ENCODE assay signal across 8 cellular contexts in the genomic region with DNA sequence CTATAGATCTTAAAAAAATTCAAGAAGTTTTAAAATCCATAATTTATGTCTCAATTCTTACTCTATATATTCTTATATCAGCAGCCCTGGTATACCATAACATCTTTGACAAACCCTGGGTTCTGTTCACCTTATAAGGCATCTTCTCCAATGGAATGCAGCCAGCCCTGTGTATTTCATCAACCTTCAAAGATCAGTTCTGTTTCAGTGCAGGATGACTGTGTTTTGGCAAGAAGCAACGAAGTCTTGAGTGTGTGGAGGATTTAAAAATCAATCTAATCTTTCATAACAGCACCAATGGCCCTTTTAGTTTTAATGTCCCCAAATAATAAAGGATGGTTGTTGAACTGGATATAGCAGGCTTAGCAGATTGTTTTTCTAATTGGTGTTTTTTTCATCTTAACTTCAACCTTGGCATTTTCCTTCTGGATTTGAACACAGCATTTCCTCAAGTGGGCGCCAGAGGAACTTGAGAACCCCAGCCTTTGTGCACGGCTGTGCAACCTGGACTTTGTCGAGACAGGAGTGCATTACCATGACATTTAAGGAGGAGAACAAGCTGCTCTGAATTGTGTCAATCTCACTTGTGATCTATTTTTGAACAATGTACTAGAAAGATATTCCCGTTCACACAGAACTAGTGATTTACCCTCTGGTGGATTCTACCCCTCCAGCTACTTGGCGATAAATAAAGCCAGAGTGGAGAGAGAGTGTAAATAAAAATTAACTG.
DNase-seq lines count a peak whose midpoint lies in the region; ATAC-seq and TF ChIP-seq lines count a peak whose summit lies in the region.
"Had no signal": no experiment of that assay in that cellular context is flagged by ENCODE, and none has a peak within 500 bp of the region (broad histone marks: within the 10 kb centered on the region; RNA-seq: fewer than 3 reads in every experiment).

No MANE protein-coding gene starts in this region.

- no peak overlapping the region for H3K4me3 Mint-ChIP-seq in progenitor cell of endocrine pancreas (ENCODE audit: low read depth)
- H3K4me3 Mint-ChIP-seq in stimulated activated naive B cell treated with anti-CD40 and anti-IgM and Interleukin-4, amounts not matched to agents 10 μg/mL and 1 μg/mL and 100 μg/mL, for 72 hours, result no peak overlapping the region
- H3K4me3 Mint-ChIP-seq in activated CD4-positive, alpha-beta T cell treated with anti-CD3 and anti-CD28 coated beads, Interleukin-2, amount 10 ng/mL, durations not matched to agents 7 days and 5 days, result no peak overlapping the region
- H3K4me3 Mint-ChIP-seq: activated B cell treated with CpG ODN at 0.5 μM for 24 hours had no signal

- H3K4me1 Mint-ChIP-seq in progenitor cell of endocrine pancreas (ENCODE audit: low read depth), result no peaks in the 10 kb centered on the region
- H3K4me1 Mint-ChIP-seq in stimulated activated naive B cell treated with anti-CD40 and anti-IgM and Interleukin-4, amounts not matched to agents 10 μg/mL and 1 μg/mL and 100 μg/mL, for 72 hours, result peaks cover 22 to 26% of the 10 kb centered on the region in 2 donors
- H3K4me1 Mint-ChIP-seq in activated CD4-positive, alpha-beta T cell treated with anti-CD3 and anti-CD28 coated beads, Interleukin-2, amount 10 ng/mL, durations not matched to agents 7 days and 5 days, result peaks cover 9% of the 10 kb centered on the region

- H3K27ac Mint-ChIP-seq in progenitor cell of endocrine pancreas, result no peak overlapping the region
- H3K27ac Mint-ChIP-seq in stimulated activated naive B cell treated with anti-CD40 and anti-IgM and Interleukin-4, amounts not matched to agents 10 μg/mL and 1 μg/mL and 100 μg/mL, for 72 hours, result no peak overlapping the region
- no peak overlapping the region for H3K27ac Mint-ChIP-seq in activated CD4-positive, alpha-beta T cell treated with anti-CD3 and anti-CD28 coated beads, Interleukin-2, amount 10 ng/mL, durations not matched to agents 7 days and 5 days
- H3K27ac Mint-ChIP-seq: activated B cell treated with CpG ODN at 0.5 μM for 24 hours had no signal

- CTCF ChIA-PET in activated CD4-positive, alpha-beta T cell treated with anti-CD3 and anti-CD28 coated beads, Interleukin-2, amount 10 ng/mL, durations not matched to agents 7 days and 5 days (lab: Charles Lee), result interaction anchor here (1.0 kb wide), 1 partner anchor 26 kb away, joined by 3 read pairs; no protein-coding TSS in a partner anchor

- H3K27ac ChIP-seq in esophagus squamous epithelium, result peak overlapping the region in 2 of 4 donors; percentile 35 to 52

- DNase-seq in NOMO-1 treated with DMSO at 0.1 percent for 48 hours (lab: John Stamatoyannopoulos, UW; ENCODE audit: unreplicated experiment), result peak; percentile 33
- DNase-seq in esophagus squamous epithelium (lab: John Stamatoyannopoulos, UW), result no peak
- no peak for DNase-seq in progenitor cell of endocrine pancreas (ENCODE audit: low spot score, unreplicated experiment)
- no peak for DNase-seq in inferior parietal cortex (ENCODE audit: extremely low spot score)
- no peak for DNase-seq in stimulated activated naive B cell treated with anti-CD40 and anti-IgM and Interleukin-4, amounts not matched to agents 10 μg/mL and 1 μg/mL and 100 μg/mL, for 72 hours
- DNase-seq in activated CD4-positive, alpha-beta T cell treated with anti-CD3 and anti-CD28 coated beads, Interleukin-2, amount 10 ng/mL, durations not matched to agents 7 days and 5 days, result no peak
- DNase-seq: activated B cell treated with CpG ODN at 0.5 μM for 24 hours had no signal

- H3K9me3 Mint-ChIP-seq in progenitor cell of endocrine pancreas (ENCODE audit: low read depth), result peaks cover 5% of the 10 kb centered on the region
- peaks cover 4 to 9% of the 10 kb centered on the region in 2 donors for H3K9me3 Mint-ChIP-seq in stimulated activated naive B cell treated with anti-CD40 and anti-IgM and Interleukin-4, amounts not matched to agents 10 μg/mL and 1 μg/mL and 100 μg/mL, for 72 hours
- no peaks in the 10 kb centered on the region for H3K9me3 Mint-ChIP-seq in activated CD4-positive, alpha-beta T cell treated with anti-CD3 and anti-CD28 coated beads, Interleukin-2, amount 10 ng/mL, durations not matched to agents 7 days and 5 days
- H3K9me3 Mint-ChIP-seq: activated B cell treated with CpG ODN at 0.5 μM for 24 hours had no signal

- no peaks in the 10 kb centered on the region for H3K27me3 ChIP-seq in esophagus squamous epithelium

- no peak for TF ChIP-seq POLR2A in esophagus squamous epithelium (IDR thresholded peaks at IDR 0.05)

- peak; percentile 34 for TF ChIP-seq CTCF in GM12873 (IDR thresholded peaks at IDR 0.05; ENCODE audit: insufficient read depth, low read depth, low read length, missing control alignments)
- peak in 5 of 6 experiments; percentile 42 to 75 (median 53) for TF ChIP-seq CTCF in esophagus squamous epithelium (IDR thresholded peaks at IDR 0.05)
- peak; percentile 26 for TF ChIP-seq CTCF in progenitor cell of endocrine pancreas (IDR thresholded peaks at IDR 0.05; ENCODE audit: unreplicated experiment)

- no peaks in the 10 kb centered on the region for H3K9me3 ChIP-seq in esophagus squamous epithelium

- no peak for ATAC-seq in stimulated activated naive B cell treated with anti-CD40 and anti-IgM and Interleukin-4, amounts not matched to agents 10 μg/mL and 1 μg/mL and 100 μg/mL, for 72 hours (replicated peaks)

- H3K36me3 ChIP-seq in esophagus squamous epithelium, result no peaks in the 10 kb centered on the region

- H3K4me1 ChIP-seq in esophagus squamous epithelium, result peaks cover 0 to 13% (median 4%) of the 10 kb centered on the region in 3 donors

- no peak overlapping the region for H3K4me3 ChIP-seq in esophagus squamous epithelium

- intact Hi-C loops in esophagus squamous epithelium (cut with DNase I), result no loop called here

- H3K27me3 Mint-ChIP-seq in progenitor cell of endocrine pancreas, result no peaks in the 10 kb centered on the region
- H3K27me3 Mint-ChIP-seq in stimulated activated naive B cell treated with anti-CD40 and anti-IgM and Interleukin-4, amounts not matched to agents 10 μg/mL and 1 μg/mL and 100 μg/mL, for 72 hours, result peaks cover 0 to 12% of the 10 kb centered on the region in 2 donors
- peaks cover 12% of the 10 kb centered on the region for H3K27me3 Mint-ChIP-seq in activated CD4-positive, alpha-beta T cell treated with anti-CD3 and anti-CD28 coated beads, Interleukin-2, amount 10 ng/mL, durations not matched to agents 7 days and 5 days
- H3K27me3 Mint-ChIP-seq: activated B cell treated with CpG ODN at 0.5 μM for 24 hours had no signal

- WGBS in esophagus squamous epithelium, 2 donors, result 20 to 37% methylated on average over 6 of the region's 6 CpGs

- POLR2A ChIA-PET in activated CD4-positive, alpha-beta T cell treated with anti-CD3 and anti-CD28 coated beads, Interleukin-2, amount 10 ng/mL, durations not matched to agents 7 days and 5 days (lab: Charles Lee), result no interaction called here

- no peaks in the 10 kb centered on the region for H3K36me3 Mint-ChIP-seq in progenitor cell of endocrine pancreas (ENCODE audit: insufficient read depth)
- no peaks in the 10 kb centered on the region for H3K36me3 Mint-ChIP-seq in stimulated activated naive B cell treated with anti-CD40 and anti-IgM and Interleukin-4, amounts not matched to agents 10 μg/mL and 1 μg/mL and 100 μg/mL, for 72 hours
- H3K36me3 Mint-ChIP-seq in activated CD4-positive, alpha-beta T cell treated with anti-CD3 and anti-CD28 coated beads, Interleukin-2, amount 10 ng/mL, durations not matched to agents 7 days and 5 days (ENCODE audit: low read depth), result no peaks in the 10 kb centered on the region
